ENCODE assay signal across 9 cellular contexts in genomic region chr19:48815870-48816501, GRCh38. TPM values are rescaled to one million over a fixed set of nuclear protein-coding genes. Genes with fewer than 3 reads are reported as not detected.
DNase-seq lines count a peak whose midpoint lies in the region; ATAC-seq and TF ChIP-seq lines count a peak whose summit lies in the region.
"Had no signal": no experiment of that assay in that cellular context is flagged by ENCODE, and none has a peak within 500 bp of the region (broad histone marks: within the 10 kb centered on the region; RNA-seq: fewer than 3 reads in every experiment).

No MANE protein-coding gene starts in this region.

- H3K4me3 ChIP-seq in heart left ventricle = no peak overlapping the region

- peaks cover 26% of the 10 kb centered on the region for H3K4me1 Mint-ChIP-seq in type B pancreatic cell (ENCODE audit: unreplicated experiment)
- H3K4me1 Mint-ChIP-seq in immature natural killer cell = peaks cover 7% of the 10 kb centered on the region in 2 donors

- H3K27ac ChIP-seq in heart left ventricle = peak overlapping the region in 7 of 12 donors; percentile 49 to 78 (median 58)

- intact Hi-C loops in heart left ventricle (cut with DNase I) = no loop called here
- intact Hi-C loops in cardiac septum (cut with DNase I) = no loop called here
- intact Hi-C loops in left ventricle myocardium superior (cut with micrococcal nuclease) = no loop called here

- H3K9me3 Mint-ChIP-seq in type B pancreatic cell (no peaks in the 10 kb centered on the region), immature natural killer cell (no peaks in the 10 kb centered on the region)

- H3K27ac Mint-ChIP-seq in type B pancreatic cell (peak overlapping the region; percentile 90), immature natural killer cell (no peak overlapping the region)

- H3K4me1 ChIP-seq in heart left ventricle = peaks cover 0 to 38% (median 20%) of the 10 kb centered on the region in 12 donors

- TF ChIP-seq POLR2A in heart left ventricle (IDR thresholded peaks at IDR 0.05) = no peak

- H3K27me3 ChIP-seq in heart left ventricle = no peaks in the 10 kb centered on the region

- ATAC-seq in heart left ventricle (peak in 2 of 4 donors; percentile 14 to 17), left ventricle myocardium superior (peak; percentile 7)

- H3K36me3 Mint-ChIP-seq in type B pancreatic cell = peaks cover 7% of the 10 kb centered on the region
- no peaks in the 10 kb centered on the region for H3K36me3 Mint-ChIP-seq in immature natural killer cell

- TF ChIP-seq CTCF in heart left ventricle (IDR thresholded peaks at IDR 0.05) = peak in 1 of 12 donors; percentile 11
- TF ChIP-seq CTCF in type B pancreatic cell (conservative IDR thresholded peaks at IDR 0.05) = peak; percentile 43

- no peaks in the 10 kb centered on the region for H3K27me3 Mint-ChIP-seq in type B pancreatic cell
- peaks cover 2 to 4% (median 2%) of the 10 kb centered on the region in 3 donors for H3K27me3 Mint-ChIP-seq in immature natural killer cell (ENCODE audit: low read depth in 3 of 3)

- H3K36me3 ChIP-seq in heart left ventricle = no peaks in the 10 kb centered on the region

- H3K4me3 Mint-ChIP-seq in type B pancreatic cell (peak overlapping the region; percentile 72), immature natural killer cell (no peak overlapping the region)

- DNase-seq in heart left ventricle (peak in 1 of 5 donors; percentile 37), cardiac septum (ENCODE audit: low spot score) (no peak), NCI-H82 treated with DMSO at 0.1 percent for 48 hours (lab: John Stamatoyannopoulos, UW; ENCODE audit: unreplicated experiment) (peak; percentile 17), left ventricle myocardium superior (peak; percentile 54), type B pancreatic cell (ENCODE audit: extremely low spot score, unreplicated experiment) (no peak), NCI-H524 (lab: John Stamatoyannopoulos, UW) (no peak), immature natural killer cell (no peak), GDM1 (lab: John Stamatoyannopoulos, UW) (no peak)
- DNase-seq: stimulated activated CD4-positive, alpha-beta T cell treated with anti-CD3 and anti-CD28 coated beads, Interleukin-4, amount 100 ng/mL, for 24 hours had no signal

- 31 to 40% (median 35%) methylated on average over 14 of the region's 14 CpGs for WGBS in heart left ventricle, 4 donors

- no peaks in the 10 kb centered on the region for H3K9me3 ChIP-seq in heart left ventricle

RNA-seq across cellular contexts. Expression of gene BCAT2, which starts 5.2 kb away (rescaled TPM):
- 100 to 1,000 TPM in 1 of 9 donors, 10 to 100 TPM in 8; 39.8 to 103 (median 61.7) TPM for total RNA-seq in heart left ventricle
- polyA plus RNA-seq in heart left ventricle = 10 to 100 TPM; 62.5 to 84.7 TPM
- total RNA-seq in cardiac septum = 48.9 TPM
- total RNA-seq in left ventricle myocardium superior = 64.6 TPM
- 52.8 and 73.3 TPM in 2 replicates for total RNA-seq in type B pancreatic cell (ENCODE audit: low replicate concordance)
- polyA plus RNA-seq in immature natural killer cell = 10 to 100 TPM; 18.0 to 21.3 (median 19.9) TPM

RNA-seq across cellular contexts. Expression of gene HSD17B14, which starts 20.3 kb away (rescaled TPM):
- total RNA-seq in heart left ventricle = 1 to 10 TPM in 8 of 9 donors, not detected in 1; 1.2 to 5.4 (median 3.3) TPM
- 1 to 10 TPM; 1.6 to 2.7 TPM for polyA plus RNA-seq in heart left ventricle
- 1.9 TPM for total RNA-seq in cardiac septum
- total RNA-seq in left ventricle myocardium superior = 1.2 TPM
- 9.4 and 12.9 TPM in 2 replicates for total RNA-seq in type B pancreatic cell (ENCODE audit: low replicate concordance)
- not detected for polyA plus RNA-seq in immature natural killer cell

RNA-seq across cellular contexts. Expression of gene PLEKHA4, which starts 52.4 kb away (rescaled TPM):
- total RNA-seq in heart left ventricle = 10 to 100 TPM in 8 of 9 donors, 1 to 10 TPM in 1; 7.5 to 66.9 (median 24.8) TPM
- 10 to 100 TPM; 28.6 to 32.0 TPM for polyA plus RNA-seq in heart left ventricle
- 106 TPM for total RNA-seq in cardiac septum
- 22.2 TPM for total RNA-seq in left ventricle myocardium superior
- total RNA-seq in type B pancreatic cell (ENCODE audit: low replicate concordance) = 15.8 and 45.4 TPM in 2 replicates
- polyA plus RNA-seq in immature natural killer cell = 1 to 10 TPM; 3.0 to 5.9 (median 4.8) TPM

RNA-seq across cellular contexts. Expression of gene PPP1R15A, which starts 56.2 kb away (rescaled TPM):
- total RNA-seq in heart left ventricle = 10 to 100 TPM; 51.7 to 88.2 (median 62.6) TPM
- 100 to 1,000 TPM in 1 of 2 donors, 10 to 100 TPM in 1; 86.6 to 181 TPM for polyA plus RNA-seq in heart left ventricle
- 87.0 TPM for total RNA-seq in cardiac septum
- total RNA-seq in left ventricle myocardium superior = 63.0 TPM
- 57.5 and 161 TPM in 2 replicates for total RNA-seq in type B pancreatic cell (ENCODE audit: low replicate concordance)
- polyA plus RNA-seq in immature natural killer cell = 100 to 1,000 TPM in 1 of 3 donors, 10 to 100 TPM in 2; 41.7 to 149 (median 48.8) TPM

Comparison
In these comparisons a context has a peak if more than half of its experiments do, and no peak if none do; other contexts are left out.
1. DNase-seq: peak in NCI-H82 treated with DMSO at 0.1 percent for 48 hours (single experiment) and left ventricle myocardium superior (single experiment); none in cardiac septum (single experiment), type B pancreatic cell (single experiment), NCI-H524 (0 of 2), immature natural killer cell (0 of 3) and GDM1 (single experiment).